In the genomic region with DNA sequence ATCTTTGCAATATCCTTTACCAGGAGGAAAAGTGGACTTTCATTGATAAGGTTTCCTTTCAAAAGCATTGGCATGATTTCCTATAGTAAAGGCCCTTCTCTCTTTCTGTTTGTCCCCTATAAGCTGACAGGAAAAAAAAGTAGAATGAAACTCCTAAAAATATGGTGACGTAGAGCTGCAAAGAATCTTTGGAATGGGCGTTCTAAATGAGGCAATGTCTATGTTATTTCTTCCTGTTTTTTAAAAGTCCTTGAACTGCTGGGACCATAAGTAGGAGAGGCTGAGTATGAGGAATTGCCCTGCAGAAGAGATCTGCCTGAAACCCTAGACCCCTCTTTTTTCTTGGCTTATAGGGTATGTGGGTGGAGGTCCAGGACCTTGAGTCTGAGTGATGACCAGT, we compare ENCODE assay signal across 24 cellular contexts. TPM values are rescaled to one million over a fixed set of nuclear protein-coding genes. Genes with fewer than 3 reads are reported as not detected.
DNase-seq lines count a peak whose midpoint lies in the region; FAIRE-seq and TF ChIP-seq lines count a peak whose summit lies in the region.
"Had no signal": no experiment of that assay in that cellular context is flagged by ENCODE, and none has a peak within 500 bp of the region (broad histone marks: within the 10 kb centered on the region; RNA-seq: fewer than 3 reads in every experiment).

No MANE protein-coding gene starts in this region.

- no peak for FAIRE-seq in endothelial cell of umbilical vein (lab: Jason Lieb, UNC)
- FAIRE-seq: K562, TTC549 had no signal

- H3K4me2 ChIP-seq in endothelial cell of umbilical vein (ENCODE audit: insufficient read depth, low read length) (peak overlapping the region; percentile 75), osteoblast (ENCODE audit: insufficient read depth, low read length) (peak overlapping the region; percentile 61)

- dilution Hi-C loops in endothelial cell of umbilical vein (cut with MboI; ENCODE audit: extremely low pct_ligation_motif_present, low sequenced_read_pairs): no loop called here

- TF ChIP-seq CTCF in CD14-positive monocyte (IDR thresholded peaks at IDR 0.05): no peak
- TF ChIP-seq CTCF in ascending aorta (IDR thresholded peaks at IDR 0.05): no peak
- TF ChIP-seq CTCF in endothelial cell of umbilical vein (IDR thresholded peaks at IDR 0.05; ENCODE audit: extremely low read depth in 1 of 2, insufficient read depth in 1 of 2, low read depth in 1 of 2, low read length in 2 of 2): no peak
- TF ChIP-seq CTCF in osteoblast (IDR thresholded peaks at IDR 0.05; ENCODE audit: extremely low read depth, low read depth, low read length): no peak

- POLR2A ChIA-PET in endothelial cell of umbilical vein (lab: Charles Lee): interaction anchor here (0.6 kb wide), 1 partner anchor 178 kb away, joined by 3 read pairs; no protein-coding TSS in a partner anchor

- no peak overlapping the region for H3K4me3 Mint-ChIP-seq in CD14-positive monocyte
- H3K4me3 Mint-ChIP-seq: activated CD4-positive, alpha-beta T cell treated with anti-CD3 and anti-CD28 coated beads, Interleukin-2, amount 10 ng/mL, durations not matched to agents 24 days and 14 days; activated T-helper 17 cell treated with anti-CD3 and anti-CD28 coated beads, Interleukin-2, amount 50 U/mL, for 72 hours; CD4-positive, CD25-positive, alpha-beta regulatory T cell; immature natural killer cell; T-cell had no signal

- no peaks in the 10 kb centered on the region for H3K9me3 Mint-ChIP-seq in CD14-positive monocyte
- H3K9me3 Mint-ChIP-seq: activated CD4-positive, alpha-beta T cell treated with anti-CD3 and anti-CD28 coated beads, Interleukin-2, amount 10 ng/mL, durations not matched to agents 24 days and 14 days; activated T-helper 17 cell treated with anti-CD3 and anti-CD28 coated beads, Interleukin-2, amount 50 U/mL, for 72 hours; T-cell had no signal

- CTCF ChIA-PET in endothelial cell of umbilical vein (lab: Charles Lee): interaction anchor here (3.3 to 4.2 kb wide), 4 partner anchors 11 to 178 kb away, joined by 17 to 35 read pairs (median 24); no protein-coding TSS in a partner anchor

- H3K27me3 Mint-ChIP-seq in CD14-positive monocyte (ENCODE audit: low read depth in 3 of 3): no peaks in the 10 kb centered on the region

- no peaks in the 10 kb centered on the region for H3K9me3 ChIP-seq in ascending aorta
- no peaks in the 10 kb centered on the region for H3K9me3 ChIP-seq in endothelial cell of umbilical vein (replicated peaks; ENCODE audit: control insufficient read depth, insufficient read depth, low read length)
- H3K9me3 ChIP-seq in osteoblast (ENCODE audit: low read depth, low read length): no peaks in the 10 kb centered on the region
- H3K9me3 ChIP-seq: suprapubic skin had no signal

- peak overlapping the region in 5 of 7 donors; percentile 21 to 93 (median 57) for H3K27ac Mint-ChIP-seq in CD14-positive monocyte
- H3K27ac Mint-ChIP-seq: activated CD4-positive, alpha-beta T cell treated with anti-CD3 and anti-CD28 coated beads, Interleukin-2, amount 10 ng/mL, durations not matched to agents 24 days and 14 days; activated T-helper 17 cell treated with anti-CD3 and anti-CD28 coated beads, Interleukin-2, amount 50 U/mL, for 72 hours; CD4-positive, CD25-positive, alpha-beta regulatory T cell; immature natural killer cell; T-cell had no signal

- H2AFZ ChIP-seq in endothelial cell of umbilical vein (ENCODE audit: low read depth, low read length): no peak overlapping the region
- no peak overlapping the region for H2AFZ ChIP-seq in osteoblast (ENCODE audit: low read length)

- H3K4me3 ChIP-seq in ascending aorta: no peak overlapping the region
- H3K4me3 ChIP-seq in endothelial cell of umbilical vein (replicated peaks in 1 of 3; ENCODE audit: insufficient read depth in 1 of 3, low read depth in 1 of 3, low read length in 3 of 3): no peak overlapping the region
- no peak overlapping the region for H3K4me3 ChIP-seq in osteoblast (ENCODE audit: insufficient read depth, low read length)
- H3K4me3 ChIP-seq: K562, suprapubic skin had no signal

- H3K4me1 Mint-ChIP-seq in CD14-positive monocyte: peaks cover 74% of the 10 kb centered on the region
- H3K4me1 Mint-ChIP-seq: activated T-helper 17 cell treated with anti-CD3 and anti-CD28 coated beads, Interleukin-2, amount 50 U/mL, for 72 hours; CD4-positive, CD25-positive, alpha-beta regulatory T cell; T-cell had no signal

- intact Hi-C loops in CD14-positive monocyte (cut with micrococcal nuclease): no loop called here
- intact Hi-C loops in ascending aorta (cut with DNase I): no loop called here
- intact Hi-C loops in endothelial cell of umbilical vein (cut with micrococcal nuclease): loop anchor here (1.0 kb wide), 1 partner anchor 46 kb away; no protein-coding TSS in a partner anchor

- DNase-seq in CD14-positive monocyte (ENCODE audit: low spot score) (no peak), ascending aorta (ENCODE audit: low spot score in 2 of 2) (no peak), endothelial cell of umbilical vein (ENCODE audit: low read depth, low spot score) (no peak), osteoblast (ENCODE audit: insufficient read length, low spot score, missing footprints) (peak; percentile 4), NCI-H2107 (lab: John Stamatoyannopoulos, UW) (no peak), activated gamma-delta T cell treated with Interleukin-2 at 50 U/mL for 16 hours (no peak), NCI-H2196 treated with DMSO at 0.1 percent for 48 hours (lab: John Stamatoyannopoulos, UW; ENCODE audit: unreplicated experiment) (no peak)
- no peak for DNase-seq in stimulated activated CD4-positive, alpha-beta T cell treated with anti-CD3 and anti-CD28 coated beads, Interleukin-2, amount 100 ng/mL, for 48 hours
- DNase-seq: activated CD4-positive, alpha-beta T cell treated with anti-CD3 and anti-CD28 coated beads, Interleukin-2, amount 10 ng/mL, durations not matched to agents 24 days and 14 days; CD4-positive, CD25-positive, alpha-beta regulatory T cell; central memory CD4-positive, alpha-beta T cell; effector memory CD4-positive, alpha-beta T cell; GF-D8; immature natural killer cell; MM.1S; NCI-H1436; NCI-H2171 treated with DMSO at 0.1 percent for 48 hours; retina; SHP77; T-cell had no signal

- no peaks in the 10 kb centered on the region for H3K9me1 ChIP-seq in endothelial cell of umbilical vein (replicated peaks; ENCODE audit: control insufficient read depth, extremely low read depth, insufficient read depth, low read length)

- peaks cover 15 to 69% of the 10 kb centered on the region in 2 donors for H3K4me1 ChIP-seq in ascending aorta
- H3K4me1 ChIP-seq in endothelial cell of umbilical vein (ENCODE audit: control insufficient read depth, extremely low read depth, insufficient read depth, low read length): peaks cover 42% of the 10 kb centered on the region
- H3K4me1 ChIP-seq in osteoblast (ENCODE audit: insufficient read depth, low read length): peaks cover 66% of the 10 kb centered on the region

- H3K36me3 ChIP-seq in ascending aorta (no peaks in the 10 kb centered on the region), endothelial cell of umbilical vein (ENCODE audit: control insufficient read depth in 2 of 2, extremely low read depth in 1 of 2, insufficient read depth in 2 of 2, low read length in 2 of 2) (peaks cover 0 to 6% of the 10 kb centered on the region in 2 experiments), osteoblast (ENCODE audit: insufficient read depth, low read length) (no peaks in the 10 kb centered on the region)
- H3K36me3 ChIP-seq: suprapubic skin had no signal

- H3K36me3 Mint-ChIP-seq in CD14-positive monocyte: peaks cover 71 to 82% of the 10 kb centered on the region in 2 donors
- H3K36me3 Mint-ChIP-seq: CD4-positive, CD25-positive, alpha-beta regulatory T cell; immature natural killer cell; T-cell had no signal

- BruUV-seq in endothelial cell of umbilical vein (replicated peaks; lab: Mats Ljungman, UMichigan): no TSS peak

- H3K9ac ChIP-seq in endothelial cell of umbilical vein (replicated peaks; ENCODE audit: extremely low read depth, insufficient read depth, low read length): peak overlapping the region; percentile 89

- H3K79me2 ChIP-seq in endothelial cell of umbilical vein (ENCODE audit: control insufficient read depth, insufficient read depth, low read length) (no peaks in the 10 kb centered on the region), osteoblast (ENCODE audit: insufficient read depth, low read length) (no peaks in the 10 kb centered on the region)

- peak; percentile 29 for TF ChIP-seq POLR2A in endothelial cell of umbilical vein (IDR thresholded peaks at IDR 0.05; ENCODE audit: low read depth, low read length)

- peak overlapping the region; percentile 76 to 77 for H3K27ac ChIP-seq in ascending aorta
- peak overlapping the region; percentile 98 for H3K27ac ChIP-seq in endothelial cell of umbilical vein (ENCODE audit: insufficient read depth, low read depth, low read length)
- peak overlapping the region; percentile 84 for H3K27ac ChIP-seq in osteoblast (ENCODE audit: low read depth, low read length)

- H3K27me3 ChIP-seq in ascending aorta: no peaks in the 10 kb centered on the region
- H3K27me3 ChIP-seq in endothelial cell of umbilical vein (ENCODE audit: control insufficient read depth in 2 of 2, insufficient read depth in 2 of 2, low read length in 2 of 2): no peaks in the 10 kb centered on the region
- no peaks in the 10 kb centered on the region for H3K27me3 ChIP-seq in osteoblast (ENCODE audit: insufficient read depth, low read length)
- H3K27me3 ChIP-seq: suprapubic skin had no signal

- H4K20me1 ChIP-seq in endothelial cell of umbilical vein (replicated peaks; ENCODE audit: control insufficient read depth, extremely low read depth, insufficient read depth, low read length) (no peaks in the 10 kb centered on the region), osteoblast (ENCODE audit: insufficient read depth, low read length) (no peaks in the 10 kb centered on the region)

TF ChIP-seq in endothelial cell of umbilical vein, 7 proteins besides CTCF, POLR2A, EP300 and RAD21 (continues in another document):
- no peak for TF ChIP-seq FOS (IDR thresholded peaks at IDR 0.05; ENCODE audit: borderline replicate concordance, insufficient read depth, low read length)
- no peak for TF ChIP-seq EZH2 (IDR thresholded peaks at IDR 0.05; ENCODE audit: borderline replicate concordance, low read depth, low read length, severe bottlenecking)
- TF ChIP-seq POLR2AphosphoS5 (IDR thresholded peaks at IDR 0.05; ENCODE audit: insufficient read depth, low read depth, low read length): no peak

RNA-seq across cellular contexts. Expression of gene ST3GAL6, which starts 17.2 kb away (rescaled TPM):
- 10 to 100 TPM; 21.0 to 22.8 TPM for polyA plus RNA-seq in CD14-positive monocyte
- 2.7 TPM for total RNA-seq in ascending aorta
- 17.7 and 35.9 TPM in 2 replicates for total RNA-seq in endothelial cell of umbilical vein
- 11.3 and 13.2 TPM in 2 replicates for polyA plus RNA-seq in endothelial cell of umbilical vein
- 9.4 and 9.9 TPM in 2 replicates for polyA plus RNA-seq in endothelial cell of umbilical vein (2011; cell fraction: cytosol; rRNA removed)
- 44.5 and 49.7 TPM in 2 replicates for polyA plus RNA-seq in endothelial cell of umbilical vein (2011; cell fraction: nucleus; rRNA removed)
- polyA plus RNA-seq in endothelial cell of umbilical vein (2012): 19.5 and 21.1 TPM in 2 replicates
- 11.9 and 23.9 TPM in 2 replicates for polyA minus RNA-seq in endothelial cell of umbilical vein
- polyA minus RNA-seq in endothelial cell of umbilical vein (2011; cell fraction: cytosol; rRNA and poly(A)+ RNA removed): not detected
- 35.4 and 40.4 TPM in 2 replicates for polyA minus RNA-seq in endothelial cell of umbilical vein (2011; cell fraction: nucleus; rRNA and poly(A)+ RNA removed)
- total RNA-seq in osteoblast: 2.2 and 2.7 TPM in 2 replicates
- total RNA-seq: activated CD4-positive, alpha-beta T cell treated with anti-CD3 and anti-CD28 coated beads, Interleukin-2, amount 10 ng/mL, durations not matched to agents 24 days and 14 days; activated T-helper 17 cell treated with anti-CD3 and anti-CD28 coated beads, Interleukin-2, amount 50 U/mL, for 72 hours; K562 had no signal
